Comparison of ENCODE assay signal across 8 cellular contexts in the genomic region with DNA sequence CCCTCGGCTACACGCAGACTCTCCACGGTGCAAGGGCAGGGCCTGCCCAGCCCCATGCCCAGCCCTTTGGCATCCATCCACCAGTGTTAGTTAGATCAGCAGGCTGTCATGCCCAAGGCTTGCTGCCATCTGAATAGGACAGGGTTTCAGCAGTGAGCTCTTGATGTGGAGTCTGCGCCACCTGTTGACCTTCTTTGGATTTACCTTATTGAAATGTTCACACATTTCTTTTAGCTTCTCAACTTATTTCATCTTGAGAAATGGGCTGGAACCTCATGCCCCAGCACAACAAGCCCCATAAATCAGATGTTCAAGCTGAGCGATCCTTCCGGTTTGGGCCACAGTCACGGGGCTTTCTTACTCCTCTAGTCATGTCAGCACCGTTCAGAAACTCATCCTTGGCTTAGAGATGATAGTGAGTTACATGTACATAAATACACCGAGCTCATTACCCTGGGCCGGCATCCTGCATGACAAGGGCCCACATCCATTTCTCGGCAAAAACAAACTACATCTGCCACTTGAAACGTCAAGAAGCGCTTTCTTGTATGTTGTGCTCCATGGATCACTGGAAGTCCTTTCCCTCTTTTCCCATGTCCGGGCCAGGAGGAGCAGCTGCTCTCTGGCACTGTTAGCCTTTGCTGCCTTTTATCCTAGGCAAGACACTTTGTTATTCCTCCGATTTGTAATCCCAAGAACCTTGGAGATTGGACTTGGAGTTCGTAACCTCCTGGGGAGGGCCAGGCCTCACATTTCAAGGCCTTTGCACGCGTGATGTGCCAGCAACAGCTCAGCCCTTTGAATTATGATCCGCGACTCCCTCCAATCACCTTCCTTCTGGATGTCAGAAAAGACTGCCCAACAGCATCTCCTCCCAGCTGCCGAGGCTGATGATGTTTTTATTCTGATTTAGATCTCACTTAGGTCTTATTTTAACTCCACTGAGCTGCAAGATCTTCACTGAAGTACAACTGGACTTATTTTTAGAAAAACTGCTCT.
DNase-seq lines count a peak whose midpoint lies in the region; ATAC-seq, FAIRE-seq and TF ChIP-seq lines count a peak whose summit lies in the region.

No MANE protein-coding gene starts in this region.

- DNase-seq in COR-L47 (lab: John Stamatoyannopoulos, UW) = peak; percentile 68
- DNase-seq in H54 (ENCODE audit: insufficient read length, low spot score) = peak; percentile 26
- DNase-seq in NCI-H510A treated with DMSO at 0.1 percent for 48 hours (lab: John Stamatoyannopoulos, UW) = peak; percentile 83
- DNase-seq in bronchial epithelial cell (ENCODE audit: low read depth) = peak; percentile 77
- DNase-seq in left lobe of liver (ENCODE audit: low spot score) = peak; percentile 63
- peak; percentile 64 for DNase-seq in urothelium cell line (ENCODE audit: low spot score)
- DNase-seq in stimulated activated CD4-positive, alpha-beta T cell treated with anti-CD3 and anti-CD28 coated beads, Interleukin-12 subunit alpha, Interleukin-12 subunit beta, amount 100 ng/mL, for 4 hours = no peak

- no peak for TF ChIP-seq POLR2A in H54 (IDR thresholded peaks at IDR 0.05; ENCODE audit: low read depth, low read length)

- no peak overlapping the region for H3K4me3 ChIP-seq in bronchial epithelial cell (ENCODE audit: low read depth, low read length)

- peak; percentile 70 for TF ChIP-seq CTCF in bronchial epithelial cell (IDR thresholded peaks at IDR 0.05; ENCODE audit: insufficient read depth, low read length, severe bottlenecking)

- ATAC-seq in left lobe of liver = peak; percentile 86
- no peak for ATAC-seq in GM18870 (IDR thresholded peaks at IDR 0.05; ENCODE audit: unreplicated experiment)

- no peaks in the 10 kb centered on the region for H3K27me3 ChIP-seq in bronchial epithelial cell (ENCODE audit: control insufficient read depth, insufficient read depth, low read length)

- FAIRE-seq in H54 (lab: Jason Lieb, UNC) = no peak
- no peak for FAIRE-seq in bronchial epithelial cell (lab: Jason Lieb, UNC)
- no peak for FAIRE-seq in urothelium cell line (lab: Jason Lieb, UNC)

- H3K36me3 ChIP-seq in bronchial epithelial cell (ENCODE audit: control insufficient read depth, insufficient read depth, low read length) = no peaks in the 10 kb centered on the region
